29 cellular contexts compared by ENCODE assay signal in the genomic region with DNA sequence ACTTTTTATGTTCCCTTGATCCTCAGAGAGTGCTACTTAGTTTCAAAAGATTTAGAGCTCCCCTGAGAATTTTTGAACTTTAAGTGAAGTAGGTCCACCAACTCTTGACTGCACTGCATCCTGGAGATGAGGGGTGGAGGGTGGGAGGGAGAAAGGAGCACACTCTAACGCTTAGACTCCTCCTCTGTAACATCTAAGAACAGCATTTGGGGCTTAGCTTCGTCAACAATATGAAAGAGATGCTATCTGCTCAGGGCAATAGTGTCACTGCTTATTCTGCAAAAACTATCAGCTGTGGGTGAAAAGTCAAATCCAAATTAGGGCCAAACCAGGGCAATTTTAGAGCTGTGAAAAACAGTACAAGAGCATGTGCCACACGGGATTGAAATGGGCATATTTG.
"Had no signal": no experiment of that assay in that cellular context is flagged by ENCODE, and none has a peak within 500 bp of the region (broad histone marks: within the 10 kb centered on the region; RNA-seq: fewer than 3 reads in every experiment).

No MANE protein-coding gene starts in this region.

- H3K27me3 Mint-ChIP-seq: progenitor cell of endocrine pancreas; stimulated activated naive B cell treated with anti-CD40 and anti-IgM and Interleukin-4, amounts not matched to agents 10 μg/mL and 1 μg/mL and 100 μg/mL, for 72 hours had no signal

- DNase-seq: immature natural killer cell; kidney; left colon; left lung; lower lobe of right lung; mammary epithelial cell; mesenchymal stem cell; natural killer cell; nephron progenitor cell; ovary; retina; right cardiac atrium; stimulated activated CD4-positive, alpha-beta T cell treated with anti-CD3 and anti-CD28 coated beads, Interleukin-12 subunit alpha, Interleukin-12 subunit beta, amount 100 ng/mL, for 4 hours; stimulated activated CD4-positive, alpha-beta T cell treated with anti-CD3 and anti-CD28 coated beads, Interleukin-15, amount 100 ng/mL, for 24 hours; stimulated activated CD4-positive, alpha-beta T cell treated with anti-CD3 and anti-CD28 coated beads, Interleukin-2, amount 100 ng/mL, for 24 hours; stimulated activated CD4-positive, alpha-beta T cell treated with anti-CD3 and anti-CD28 coated beads, Interleukin-4, amount 100 ng/mL, for 1 hour; stimulated activated naive B cell treated with anti-CD40 and anti-IgM and Interleukin-4, amounts not matched to agents 10 μg/mL and 1 μg/mL and 100 μg/mL, for 72 hours; stimulated activated naive CD8-positive, alpha-beta T cell treated with anti-CD3 and anti-CD28 coated beads, Interleukin-15, Interleukin-2, amounts not matched to agents 100 U/mL and 50 U/mL, for 24 hours; stomach; testis; thyroid gland; transverse colon; upper lobe of left lung had no signal

- H3K27me3 ChIP-seq: left lung, neural progenitor cell, neutrophil, ovary, stomach, testis, thyroid gland, transverse colon, upper lobe of left lung, vagina had no signal

- H3K36me3 Mint-ChIP-seq: natural killer cell had no signal

- H3K4me1 Mint-ChIP-seq: stimulated activated naive B cell treated with anti-CD40 and anti-IgM and Interleukin-4, amounts not matched to agents 10 μg/mL and 1 μg/mL and 100 μg/mL, for 72 hours had no signal

- H3K4me3 Mint-ChIP-seq: immature natural killer cell; natural killer cell; nephron progenitor cell; neural progenitor cell; stimulated activated naive B cell treated with anti-CD40 and anti-IgM and Interleukin-4, amounts not matched to agents 10 μg/mL and 1 μg/mL and 100 μg/mL, for 72 hours had no signal

- ATAC-seq: left colon; left lung; natural killer cell; right cardiac atrium; sciatic nerve; stimulated activated naive B cell treated with anti-CD40 and anti-IgM and Interleukin-4, amounts not matched to agents 10 μg/mL and 1 μg/mL and 100 μg/mL, for 72 hours; stimulated activated naive CD8-positive, alpha-beta T cell treated with anti-CD3 and anti-CD28 coated beads, Interleukin-15, Interleukin-2, amounts not matched to agents 100 U/mL and 50 U/mL, for 24 hours had no signal

- H3K27ac ChIP-seq: left lung, lower lobe of right lung, neural progenitor cell, neutrophil, ovary, skin epidermis, stomach, testis, thyroid gland, transverse colon, upper lobe of left lung, vagina had no signal

- H3K27ac Mint-ChIP-seq: natural killer cell; nephron progenitor cell; neural progenitor cell; progenitor cell of endocrine pancreas; stimulated activated naive B cell treated with anti-CD40 and anti-IgM and Interleukin-4, amounts not matched to agents 10 μg/mL and 1 μg/mL and 100 μg/mL, for 72 hours had no signal

- H3K9me3 ChIP-seq: left lung, lower lobe of right lung, neutrophil, ovary, stomach, testis, thyroid gland, transverse colon, upper lobe of left lung, vagina had no signal

- H3K9me3 Mint-ChIP-seq: immature natural killer cell; natural killer cell; neural progenitor cell; stimulated activated naive B cell treated with anti-CD40 and anti-IgM and Interleukin-4, amounts not matched to agents 10 μg/mL and 1 μg/mL and 100 μg/mL, for 72 hours had no signal

- H3K36me3 ChIP-seq: left lung, lower lobe of right lung, neural progenitor cell, neutrophil, ovary, stomach, thyroid gland, transverse colon, vagina had no signal
